ENCODE assay signal across 22 cellular contexts in the genomic region with DNA sequence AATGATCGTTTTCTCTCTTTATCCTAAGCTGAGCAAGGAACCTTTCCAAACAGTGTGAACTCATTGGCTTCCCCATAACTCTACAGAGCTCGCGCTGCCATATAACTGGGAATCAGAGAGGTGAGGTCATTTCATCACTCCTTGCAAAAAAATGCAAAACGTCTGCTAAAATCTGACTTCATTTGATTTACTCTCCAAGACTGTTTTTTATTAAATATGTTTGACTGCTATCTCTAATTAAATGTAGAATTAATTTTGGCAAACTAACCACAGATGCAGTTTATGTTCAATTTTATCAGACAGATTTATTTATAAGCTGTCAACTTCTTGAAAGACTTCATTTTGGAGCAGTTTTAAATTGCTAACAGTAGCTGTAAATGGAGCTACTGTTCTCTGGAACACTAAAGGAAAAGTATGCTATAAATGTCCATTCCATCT.
"Had no signal": no experiment of that assay in that cellular context is flagged by ENCODE, and none has a peak within 500 bp of the region (broad histone marks: within the 10 kb centered on the region; RNA-seq: fewer than 3 reads in every experiment).

No MANE protein-coding gene starts in this region.

- H3K4me1 ChIP-seq: colonic mucosa, esophagus muscularis mucosa, gastrocnemius medialis, heart right ventricle, left lung, lower lobe of right lung, right atrium auricular region had no signal

- H3K27me3 Mint-ChIP-seq: memory B cell had no signal

- H3K36me3 Mint-ChIP-seq: memory B cell had no signal

- H3K36me3 ChIP-seq: colonic mucosa, esophagus muscularis mucosa, gastrocnemius medialis, heart right ventricle, left lung, lower lobe of right lung, right atrium auricular region, stomach had no signal

- H3K4me3 Mint-ChIP-seq: memory B cell, nephron had no signal

- H3K4me3 ChIP-seq: colonic mucosa, esophagus muscularis mucosa, gastrocnemius medialis, heart right ventricle, left lung, lower lobe of right lung, right atrium auricular region, stomach had no signal

- ATAC-seq: gastrocnemius medialis, heart right ventricle, left lung, lower lobe of right lung had no signal

- H3K27ac ChIP-seq: colonic mucosa, epithelial cell of prostate, esophagus muscularis mucosa, gastrocnemius medialis, heart right ventricle, left lung, lower lobe of right lung, right atrium auricular region, stomach had no signal

- DNase-seq: colonic mucosa; dermis blood vessel endothelial cell; effector CD4-positive, alpha-beta T cell; gastrocnemius medialis; heart right ventricle; hypothalamus; kidney glomerular epithelial cell; left lung; lower lobe of right lung; midbrain; posterior cingulate gyrus; small intestine; stimulated activated CD4-positive, alpha-beta T cell treated with anti-CD3 and anti-CD28 coated beads, Interleukin-12 subunit alpha, Interleukin-12 subunit beta, amount 100 ng/mL, for 4 hours; stimulated activated naive CD4-positive, alpha-beta T cell; stomach; substantia nigra; trophoblast cell had no signal

- H3K9me3 ChIP-seq: colonic mucosa, esophagus muscularis mucosa, gastrocnemius medialis, heart right ventricle, left lung, lower lobe of right lung, right atrium auricular region, stomach had no signal

- H3K27ac Mint-ChIP-seq: memory B cell, nephron had no signal

- H3K9me3 Mint-ChIP-seq: memory B cell, nephron had no signal

- H3K27me3 ChIP-seq: colonic mucosa, esophagus muscularis mucosa, gastrocnemius medialis, heart right ventricle, left lung, right atrium auricular region, stomach had no signal
